16 cellular contexts compared by ENCODE assay signal in genomic region chr4:26334366-26334765, GRCh38.
"Had no signal": no experiment of that assay in that cellular context is flagged by ENCODE, and none has a peak within 500 bp of the region (broad histone marks: within the 10 kb centered on the region; RNA-seq: fewer than 3 reads in every experiment).

No MANE protein-coding gene starts in this region.

- ATAC-seq: activated naive CD8-positive, alpha-beta T cell treated with anti-CD3 and anti-CD28 coated beads, Interleukin-2, amount 50 U/mL, for 24 hours; gastrocnemius medialis; heart right ventricle; left lung; natural killer cell treated with Interleukin-12 subunit alpha and Interleukin-12 subunit beta and Interleukin-15 and Interleukin-18, amount 100 ng/mL, for 72 hours had no signal

- H3K27ac ChIP-seq: gastrocnemius medialis, heart right ventricle, thyroid gland had no signal

- H3K4me3 ChIP-seq: gastrocnemius medialis, heart right ventricle, left lung, thyroid gland had no signal

- H3K9me3 ChIP-seq: gastrocnemius medialis, heart right ventricle, left lung, thyroid gland had no signal

- H3K27me3 ChIP-seq: gastrocnemius medialis, heart right ventricle, left lung, thyroid gland had no signal

- DNase-seq: activated CD4-positive, alpha-beta memory T cell treated with anti-CD3 and anti-CD28 coated beads, Interleukin-2, amount 10 ng/mL, durations not matched to agents 7 days and 5 days; activated CD4-positive, alpha-beta T cell treated with anti-CD3 and anti-CD28 coated beads for 4 hours; activated effector memory CD4-positive, alpha-beta T cell treated with Interleukin-2 at 50 U/mL for 16 hours; activated naive CD4-positive, alpha-beta T cell treated with anti-CD3 and anti-CD28 coated beads, Interleukin-2, amount 10 ng/mL, durations not matched to agents 7 days and 5 days; activated naive CD8-positive, alpha-beta T cell treated with anti-CD3 and anti-CD28 coated beads, Interleukin-2, amount 50 U/mL, for 24 hours; activated T-cell treated with anti-CD3 and anti-CD28 coated beads, Interleukin-2, amount 50 U/mL, for 24 hours; anterior cingulate cortex; central memory CD4-positive, alpha-beta T cell; erythroblast; gastrocnemius medialis; heart right ventricle; left lung; posterior cingulate gyrus; stimulated activated naive CD4-positive, alpha-beta T cell treated with Interleukin-2 at 50 U/mL for 16 hours; thyroid gland had no signal

- H3K36me3 ChIP-seq: gastrocnemius medialis, heart right ventricle, left lung, thyroid gland had no signal
